ENCODE assay signal across 8 cellular contexts in genomic region chr12:34218193-34219045, GRCh38.
DNase-seq lines count a peak whose midpoint lies in the region; ATAC-seq and TF ChIP-seq lines count a peak whose summit lies in the region.

No MANE protein-coding gene starts in this region.

- H3K27me3 ChIP-seq in PC-3 (ENCODE audit: low read length): no peaks in the 10 kb centered on the region

- DNase-seq in Calu3 (peak; percentile 76), HuH-7 (ENCODE audit: low spot score) (peak; percentile 65), PC-3 (peak; percentile 89), fibroblast of the conjunctiva (ENCODE audit: low read depth) (peak; percentile 8), neural crest cell (ENCODE audit: low read depth, low spot score) (peak; percentile 20), substantia nigra (lab: John Stamatoyannopoulos, UW) (peak in 30 of 49 donors; percentile 9 to 67 (median 37))
- peak; percentile 66 to 73 for DNase-seq in activated T-cell treated with anti-CD3 and anti-CD28 coated beads, Interleukin-2, amount 50 U/mL, for 72 hours

- BruUV-seq in Calu3 (replicated peaks; lab: Mats Ljungman, UMichigan): no TSS peak
- TSS peak; percentile 63 for BruUV-seq in PC-3 (replicated peaks; lab: Mats Ljungman, UMichigan)

- H3K4me1 Mint-ChIP-seq in Calu3 (ENCODE audit: low read depth, unreplicated experiment) (no peaks in the 10 kb centered on the region), neural crest cell (no peaks in the 10 kb centered on the region)
- H3K4me1 Mint-ChIP-seq in activated T-cell treated with anti-CD3 and anti-CD28 coated beads, Interleukin-2, amount 50 U/mL, for 72 hours (ENCODE audit: low read depth): no peaks in the 10 kb centered on the region

- H3K36me3 ChIP-seq in PC-3 (ENCODE audit: low read depth, low read length): no peaks in the 10 kb centered on the region

- peak overlapping the region; percentile 99 for H3K4me2 ChIP-seq in PC-3 (ENCODE audit: low read length)

- POLR2A ChIA-PET in PC-3 (lab: Charles Lee; ENCODE audit: unreplicated experiment): no interaction called here

- ATAC-seq in GM21447 (IDR thresholded peaks at IDR 0.05; ENCODE audit: unreplicated experiment) (peak; percentile 80), PC-3 (peak; percentile 89)
- ATAC-seq in activated T-cell treated with anti-CD3 and anti-CD28 coated beads, Interleukin-2, amount 50 U/mL, for 72 hours (replicated peaks in 1 of 2): peak; percentile 73 to 76

- H3K36me3 Mint-ChIP-seq in Calu3 (ENCODE audit: insufficient read depth, unreplicated experiment) (peaks cover 7% of the 10 kb centered on the region), neural crest cell (ENCODE audit: low read depth) (peaks cover 10% of the 10 kb centered on the region)
- H3K36me3 Mint-ChIP-seq in activated T-cell treated with anti-CD3 and anti-CD28 coated beads, Interleukin-2, amount 50 U/mL, for 72 hours (ENCODE audit: insufficient read depth in 2 of 2): peaks cover 0 to 2% of the 10 kb centered on the region in 2 donors

- no peaks in the 10 kb centered on the region for H3K9me2 ChIP-seq in PC-3 (replicated peaks; ENCODE audit: low read length)

- H3K4me1 ChIP-seq in PC-3 (ENCODE audit: insufficient read depth, low read length): no peaks in the 10 kb centered on the region; the same call in 1 of the 2 replicates

- CTCF ChIA-PET in Calu3 (lab: Charles Lee): no interaction called here
- CTCF ChIA-PET in PC-3 (lab: Charles Lee): interaction anchor here (0.6 to 0.7 kb wide), 3 partner anchors 167 to 629 kb away, joined by 3 to 9 read pairs (median 3); no protein-coding TSS in a partner anchor

- H3K4me3 Mint-ChIP-seq in Calu3 (ENCODE audit: low read depth, unreplicated experiment) (peak overlapping the region; percentile 69), neural crest cell (no peak overlapping the region)
- peak overlapping the region; percentile 89 to 92 for H3K4me3 Mint-ChIP-seq in activated T-cell treated with anti-CD3 and anti-CD28 coated beads, Interleukin-2, amount 50 U/mL, for 72 hours

- H3K79me2 ChIP-seq in PC-3 (ENCODE audit: low read length): no peaks in the 10 kb centered on the region

- H3K9me3 ChIP-seq in PC-3 (ENCODE audit: low read length): no peaks in the 10 kb centered on the region

- peak; percentile 65 for TF ChIP-seq CTCF in Calu3 (IDR thresholded peaks at IDR 0.05; ENCODE audit: unreplicated experiment)
- peak; percentile 92 for TF ChIP-seq CTCF in PC-3 (conservative IDR thresholded peaks at IDR 0.05; ENCODE audit: low read depth, low read length)
- TF ChIP-seq CTCF in neural crest cell (conservative IDR thresholded peaks at IDR 0.05): peak; percentile 77

- H3K9ac ChIP-seq in PC-3 (ENCODE audit: low read length): peak overlapping the region; percentile 67

- peak overlapping the region; percentile 100 for H2AFZ ChIP-seq in PC-3 (ENCODE audit: low read length)

- H3K27ac Mint-ChIP-seq in Calu3 (ENCODE audit: unreplicated experiment): peak overlapping the region; percentile 55
- peak overlapping the region; percentile 92 for H3K27ac Mint-ChIP-seq in activated T-cell treated with anti-CD3 and anti-CD28 coated beads, Interleukin-2, amount 50 U/mL, for 72 hours
- H3K27ac Mint-ChIP-seq in neural crest cell (ENCODE audit: unreplicated experiment): no peak overlapping the region

- no peaks in the 10 kb centered on the region for H3F3A ChIP-seq in PC-3 (ENCODE audit: low read length, unreplicated experiment)

- no peaks in the 10 kb centered on the region for H4K20me1 ChIP-seq in PC-3 (ENCODE audit: low read length)

- H3K9me3 Mint-ChIP-seq in Calu3 (ENCODE audit: low read depth, unreplicated experiment) (peaks cover 2% of the 10 kb centered on the region), neural crest cell (peaks cover 5% of the 10 kb centered on the region)
- H3K9me3 Mint-ChIP-seq in activated T-cell treated with anti-CD3 and anti-CD28 coated beads, Interleukin-2, amount 50 U/mL, for 72 hours: no peaks in the 10 kb centered on the region

- no peaks in the 10 kb centered on the region for H3K27me3 Mint-ChIP-seq in Calu3 (ENCODE audit: unreplicated experiment)
- peaks cover 22% of the 10 kb centered on the region for H3K27me3 Mint-ChIP-seq in activated T-cell treated with anti-CD3 and anti-CD28 coated beads, Interleukin-2, amount 50 U/mL, for 72 hours (ENCODE audit: low read depth)
- no peaks in the 10 kb centered on the region for H3K27me3 Mint-ChIP-seq in neural crest cell (ENCODE audit: low read depth)

- H3K27ac ChIP-seq in PC-3 (ENCODE audit: low read length) (no peak overlapping the region), substantia nigra (ENCODE audit: low read depth, low read length, poor library complexity, severe bottlenecking) (no peak overlapping the region)

- peak overlapping the region; percentile 87 for H3K4me3 ChIP-seq in PC-3 (ENCODE audit: low read length)

- intact Hi-C loops in Calu3 (cut with micrococcal nuclease; ENCODE audit: unreplicated experiment) (loop anchor here (1.0 kb wide), 2 partner anchors 96 to 180 kb away; no protein-coding TSS in a partner anchor), PC-3 (cut with micrococcal nuclease) (loop anchor here (1.0 to 5.0 kb wide), 4 partner anchors 74 to 407 kb away; no protein-coding TSS in a partner anchor)

Comparison
In these comparisons a context has a peak if more than half of its experiments do, and no peak if none do; other contexts are left out.
1. DNase-seq: peak in every context shown above with its lines; median percentile 89 in PC-3; 76 in Calu3; 70 in activated T-cell treated with anti-CD3 and anti-CD28 coated beads, Interleukin-2, amount 50 U/mL, for 72 hours; 65 in HuH-7; 37 in substantia nigra; 20 in neural crest cell; 8 in fibroblast of the conjunctiva.